14 cellular contexts compared by ENCODE assay signal in genomic region chrX:20218809-20219505, GRCh38. TPM values are rescaled to one million over a fixed set of nuclear protein-coding genes. Genes with fewer than 3 reads are reported as not detected.
DNase-seq lines count a peak whose midpoint lies in the region; ATAC-seq and TF ChIP-seq lines count a peak whose summit lies in the region.
"Had no signal": no experiment of that assay in that cellular context is flagged by ENCODE, and none has a peak within 500 bp of the region (broad histone marks: within the 10 kb centered on the region; RNA-seq: fewer than 3 reads in every experiment).

No MANE protein-coding gene starts in this region.

- H3K27me3 ChIP-seq in foreskin keratinocyte (no peaks in the 10 kb centered on the region), mesendoderm (ENCODE audit: insufficient read depth, low read length, poor library complexity) (no peaks in the 10 kb centered on the region), uterus (no peaks in the 10 kb centered on the region), aorta (ENCODE audit: control insufficient read depth in 1 of 2, insufficient read depth in 2 of 2, low read length in 1 of 2) (no peaks in the 10 kb centered on the region)

- H3K27ac ChIP-seq in foreskin keratinocyte (no peak overlapping the region), mesendoderm (ENCODE audit: low read depth, low read length) (no peak overlapping the region), uterus (peak overlapping the region in 1 of 2 donors; percentile 65), aorta (ENCODE audit: low read depth in 1 of 2, low read length in 2 of 2) (no peak overlapping the region)
- H3K27ac ChIP-seq: RWPE1 had no signal

- ATAC-seq in foreskin keratinocyte = no peak
- no peak for ATAC-seq in GM19467 (IDR thresholded peaks at IDR 0.05; ENCODE audit: unreplicated experiment)
- no peak for ATAC-seq in activated naive CD4-positive, alpha-beta T cell treated with anti-CD3 and anti-CD28 coated beads, Interleukin-2, amount 50 U/mL, for 72 hours
- ATAC-seq in aorta (ENCODE audit: low FRiP score) = no peak

- no peak overlapping the region for H3K23ac ChIP-seq in mesendoderm (ENCODE audit: low read length)

- H4K8ac ChIP-seq in mesendoderm (ENCODE audit: low read depth, low read length) = no peak overlapping the region

- H3K4me2 ChIP-seq in mesendoderm (ENCODE audit: low read length) = no peak overlapping the region

- no peak overlapping the region for H2BK120ac ChIP-seq in mesendoderm (ENCODE audit: low read depth, low read length)

- intact Hi-C loops in uterus (cut with DNase I; ENCODE audit: low total_unique reads) = no loop called here
- intact Hi-C loops in aorta (cut with DNase I) = no loop called here

- H3K4me3 ChIP-seq in mesendoderm (ENCODE audit: low read length) (no peak overlapping the region), uterus (no peak overlapping the region), aorta (ENCODE audit: low read length in 2 of 2) (no peak overlapping the region)

- TF ChIP-seq POLR2A in uterus (IDR thresholded peaks at IDR 0.05) = peak in 1 of 2 donors; percentile 18

- DNase-seq in DMS53 (lab: John Stamatoyannopoulos, UW) = peak; percentile 7
- DNase-seq in DMS53 treated with DMSO at 0.1 percent for 48 hours (lab: John Stamatoyannopoulos, UW; ENCODE audit: unreplicated experiment) = no peak
- DNase-seq in foreskin keratinocyte = no peak
- peak; percentile 28 for DNase-seq in mesendoderm
- DNase-seq in uterus = peak; percentile 15 to 22
- no peak for DNase-seq in activated naive CD4-positive, alpha-beta T cell treated with anti-CD3 and anti-CD28 coated beads, Interleukin-2, amount 50 U/mL, for 72 hours (ENCODE audit: low spot score in 2 of 2)
- no peak for DNase-seq in aorta
- DNase-seq: activated T-cell treated with anti-CD3 and anti-CD28 coated beads, Interleukin-2, amount 50 U/mL, for 24 hours; DND-41; NCI-H2029; nephron progenitor cell; stimulated activated CD4-positive, alpha-beta T cell treated with anti-CD3 and anti-CD28 coated beads, Interleukin-4, amount 100 ng/mL, for 24 hours had no signal

- H2BK5ac ChIP-seq in mesendoderm (ENCODE audit: low read length) = no peak overlapping the region

- H3K36me3 Mint-ChIP-seq in activated naive CD4-positive, alpha-beta T cell treated with anti-CD3 and anti-CD28 coated beads, Interleukin-2, amount 50 U/mL, for 72 hours = peaks cover 0 to 5% of the 10 kb centered on the region in 2 donors

- H3K36me3 ChIP-seq in mesendoderm (ENCODE audit: control insufficient read depth, insufficient read depth, low read length) = no peaks in the 10 kb centered on the region
- no peaks in the 10 kb centered on the region for H3K36me3 ChIP-seq in uterus
- no peaks in the 10 kb centered on the region for H3K36me3 ChIP-seq in aorta (ENCODE audit: control insufficient read depth in 1 of 2, insufficient read depth in 2 of 2, low read length in 1 of 2)

- H3K79me1 ChIP-seq in mesendoderm (ENCODE audit: low read length) = no peaks in the 10 kb centered on the region

- H3K27ac Mint-ChIP-seq in activated naive CD4-positive, alpha-beta T cell treated with anti-CD3 and anti-CD28 coated beads, Interleukin-2, amount 50 U/mL, for 72 hours = no peak overlapping the region
- H3K27ac Mint-ChIP-seq: activated T-cell treated with anti-CD3 and anti-CD28 coated beads, Interleukin-2, amount 50 U/mL, for 24 hours; nephron progenitor cell had no signal

- H3K79me2 ChIP-seq in mesendoderm (ENCODE audit: control insufficient read depth, insufficient read depth, low read length) = no peaks in the 10 kb centered on the region

- H3K9ac ChIP-seq in mesendoderm (ENCODE audit: low read length) = no peak overlapping the region

- no peak overlapping the region for H2BK15ac ChIP-seq in mesendoderm (replicated peaks; ENCODE audit: low read depth)

- no peak overlapping the region for H3K56ac ChIP-seq in mesendoderm (ENCODE audit: low read length)

- peak; percentile 10 for TF ChIP-seq CTCF in foreskin keratinocyte (conservative IDR thresholded peaks at IDR 0.05)
- no peak for TF ChIP-seq CTCF in uterus (IDR thresholded peaks at IDR 0.05)

- H4K5ac ChIP-seq in mesendoderm (ENCODE audit: low read length) = no peak overlapping the region

- H3K9me3 Mint-ChIP-seq in activated naive CD4-positive, alpha-beta T cell treated with anti-CD3 and anti-CD28 coated beads, Interleukin-2, amount 50 U/mL, for 72 hours = no peaks in the 10 kb centered on the region
- H3K9me3 Mint-ChIP-seq: activated T-cell treated with anti-CD3 and anti-CD28 coated beads, Interleukin-2, amount 50 U/mL, for 24 hours had no signal

- H3K18ac ChIP-seq in mesendoderm (ENCODE audit: low read length) = no peak overlapping the region

- H3K4ac ChIP-seq in mesendoderm (ENCODE audit: low read depth, low read length) = no peak overlapping the region

- H3K9me3 ChIP-seq in uterus (no peaks in the 10 kb centered on the region), aorta (ENCODE audit: control insufficient read depth, low read length) (no peaks in the 10 kb centered on the region)

- no CpG with 5 or more reads among the region's 11 CpGs for WGBS in mesendoderm (ENCODE audit: extremely low coverage, insufficient coverage, low lambda C conversion rate)
- 62 to 66% methylated on average over 11 of the region's 11 CpGs for WGBS in aorta, 2 donors

- H2AK5ac ChIP-seq in mesendoderm (ENCODE audit: low read length) = no peak overlapping the region

- H3K4me1 ChIP-seq in foreskin keratinocyte (peaks cover 8% of the 10 kb centered on the region), mesendoderm (ENCODE audit: control insufficient read depth, low read depth, low read length) (no peaks in the 10 kb centered on the region), uterus (no peaks in the 10 kb centered on the region), aorta (ENCODE audit: control insufficient read depth in 1 of 2, insufficient read depth in 2 of 2, low read length in 2 of 2) (no peaks in the 10 kb centered on the region)

RNA-seq across cellular contexts. Expression of gene RPS6KA3, which starts 47.8 kb away (rescaled TPM):
- total RNA-seq in foreskin keratinocyte (30.5 and 34.6 TPM in 2 replicates), uterus (10 to 100 TPM; 48.9 to 59.0 (median 50.6) TPM), aorta (10 to 100 TPM; 43.9 to 52.7 TPM)
- polyA plus RNA-seq in foreskin keratinocyte (10.8 and 11.0 TPM in 2 replicates), aorta (10 to 100 TPM in 1 of 2 donors, 1 to 10 TPM in 1; 7.9 to 11.5 TPM)
- 4.9 TPM for polyA plus RNA-seq in mesendoderm (2013, experiment 1 of 2)
- 4.8 TPM for polyA plus RNA-seq in mesendoderm (2013, experiment 2 of 2)
- total RNA-seq in activated naive CD4-positive, alpha-beta T cell treated with anti-CD3 and anti-CD28 coated beads, Interleukin-2, amount 50 U/mL, for 72 hours = 10 to 100 TPM; 41.5 to 54.3 TPM

Comparison
In these comparisons a context has a peak if more than half of its experiments do, and no peak if none do; other contexts are left out.
1. DNase-seq: peak in DMS53 (single experiment), mesendoderm (single experiment) and uterus (2 of 2); none in DMS53 treated with DMSO at 0.1 percent for 48 hours (single experiment), foreskin keratinocyte (0 of 2), activated naive CD4-positive, alpha-beta T cell treated with anti-CD3 and anti-CD28 coated beads, Interleukin-2, amount 50 U/mL, for 72 hours (0 of 2) and aorta (0 of 2).